16 cellular contexts compared by ENCODE assay signal in the genomic region with DNA sequence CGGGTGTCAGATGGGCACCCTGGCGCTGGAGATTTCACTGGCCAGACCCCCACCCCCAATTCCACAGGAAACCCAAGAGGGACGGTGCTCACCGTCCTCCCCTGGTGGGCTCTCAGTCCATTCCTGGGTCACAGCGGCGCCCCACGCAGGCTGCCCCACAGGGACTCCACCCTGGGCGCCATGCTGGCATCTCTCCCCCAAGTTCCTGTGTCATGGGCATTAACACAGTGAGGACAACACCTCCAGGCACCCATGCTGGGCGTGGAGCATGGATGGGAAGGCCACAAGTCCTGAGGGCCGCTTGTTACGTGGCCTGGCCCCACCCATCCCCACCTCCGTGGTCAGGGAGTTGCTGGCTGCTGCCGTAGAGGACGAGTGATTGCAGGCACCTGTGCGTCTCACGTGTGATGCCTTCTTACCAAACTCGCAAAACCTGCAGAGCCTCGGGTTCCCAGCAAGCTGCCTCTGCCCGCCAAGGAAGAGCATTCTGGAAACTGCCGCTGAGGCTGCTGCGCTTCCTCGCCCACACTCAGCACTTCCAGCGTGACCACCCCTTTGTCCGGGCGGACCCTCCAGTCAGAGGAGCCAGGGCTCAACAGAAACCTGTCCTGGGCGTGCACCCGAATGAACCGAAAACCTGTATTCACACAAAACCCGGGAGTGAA.
DNase-seq lines count a peak whose midpoint lies in the region; ATAC-seq and TF ChIP-seq lines count a peak whose summit lies in the region.
"Had no signal": no experiment of that assay in that cellular context is flagged by ENCODE, and none has a peak within 500 bp of the region (broad histone marks: within the 10 kb centered on the region; RNA-seq: fewer than 3 reads in every experiment).

No MANE protein-coding gene starts in this region.

- intact Hi-C loops in CD14-positive monocyte (cut with micrococcal nuclease) (no loop called here), ascending aorta (cut with DNase I) (loop anchor here (5.0 kb wide), 1 partner anchor 72 kb away; a partner anchor contains a TSS), right cardiac atrium (cut with DNase I) (no loop called here)

- H3K36me3 ChIP-seq in ascending aorta, result no peaks in the 10 kb centered on the region

- H3K36me3 Mint-ChIP-seq in CD14-positive monocyte, result no peaks in the 10 kb centered on the region
- H3K36me3 Mint-ChIP-seq: activated CD8-positive, alpha-beta memory T cell treated with anti-CD3 and anti-CD28 coated beads, Interleukin-2, amount 10 ng/mL, durations not matched to agents 7 days and 5 days; activated naive CD8-positive, alpha-beta T cell had no signal

- H3K4me1 ChIP-seq in ascending aorta (peaks cover 17 to 47% of the 10 kb centered on the region in 2 donors), right cardiac atrium (ENCODE audit: control insufficient read depth, insufficient read depth, low read length) (no peaks in the 10 kb centered on the region)

- no peaks in the 10 kb centered on the region for H3K4me1 Mint-ChIP-seq in CD14-positive monocyte
- H3K4me1 Mint-ChIP-seq in stimulated activated naive CD8-positive, alpha-beta T cell treated with anti-CD3 and anti-CD28 coated beads, Interleukin-15, amount 100 ng/mL, for 72 hours, result peaks cover 6% of the 10 kb centered on the region

- peaks cover 0 to 4% (median 0%) of the 10 kb centered on the region in 7 donors for H3K9me3 Mint-ChIP-seq in CD14-positive monocyte
- H3K9me3 Mint-ChIP-seq in stimulated activated naive CD8-positive, alpha-beta T cell treated with anti-CD3 and anti-CD28 coated beads, Interleukin-15, amount 100 ng/mL, for 72 hours, result no peaks in the 10 kb centered on the region
- H3K9me3 Mint-ChIP-seq: activated T-helper 1 cell treated with anti-CD3 and anti-CD28 coated beads, Interleukin-12 subunit alpha, Interleukin-12 subunit beta, Interleukin-2, Interleukin-4 antibody, amounts not matched to agents 30 ng/mL and 10 ng/mL and 1 ng/mL, durations not matched to agents 14 hours and 24 hours and 36 hours; effector memory CD8-positive, alpha-beta T cell had no signal

- no peak overlapping the region for H3K27ac Mint-ChIP-seq in CD14-positive monocyte
- H3K27ac Mint-ChIP-seq in stimulated activated naive CD8-positive, alpha-beta T cell treated with anti-CD3 and anti-CD28 coated beads, Interleukin-15, amount 100 ng/mL, for 72 hours, result no peak overlapping the region
- H3K27ac Mint-ChIP-seq: activated CD4-positive, alpha-beta T cell treated with anti-CD3 and anti-CD28 coated beads for 36 hours; activated CD8-positive, alpha-beta memory T cell treated with anti-CD3 and anti-CD28 coated beads, Interleukin-2, amount 10 ng/mL, durations not matched to agents 7 days and 5 days; activated naive CD8-positive, alpha-beta T cell; activated T-helper 1 cell treated with anti-CD3 and anti-CD28 coated beads, Interleukin-12 subunit alpha, Interleukin-12 subunit beta, Interleukin-2, Interleukin-4 antibody, amounts not matched to agents 30 ng/mL and 10 ng/mL and 1 ng/mL, durations not matched to agents 14 hours and 24 hours and 36 hours; effector memory CD8-positive, alpha-beta T cell had no signal

- no peaks in the 10 kb centered on the region for H3K9me3 ChIP-seq in ascending aorta
- H3K9me3 ChIP-seq in right cardiac atrium (ENCODE audit: control insufficient read depth, low read length), result no peaks in the 10 kb centered on the region

- TF ChIP-seq CTCF in CD14-positive monocyte (IDR thresholded peaks at IDR 0.05) (no peak), ascending aorta (IDR thresholded peaks at IDR 0.05) (no peak)

- ATAC-seq in right cardiac atrium (no peak), GM18907 (IDR thresholded peaks at IDR 0.05; ENCODE audit: unreplicated experiment) (no peak), GM18861 (IDR thresholded peaks at IDR 0.05; ENCODE audit: unreplicated experiment) (no peak)
- no peak for ATAC-seq in stimulated activated naive CD8-positive, alpha-beta T cell treated with anti-CD3 and anti-CD28 coated beads, Interleukin-15, amount 100 ng/mL, for 72 hours
- ATAC-seq: activated CD4-positive, alpha-beta T cell treated with anti-CD3 and anti-CD28 coated beads for 36 hours; activated CD8-positive, alpha-beta memory T cell treated with anti-CD3 and anti-CD28 coated beads, Interleukin-2, amount 10 ng/mL, durations not matched to agents 7 days and 5 days; effector memory CD8-positive, alpha-beta T cell had no signal

- peak; percentile 14 for DNase-seq in CD14-positive monocyte (ENCODE audit: low spot score)
- peak in 1 of 2 donors; percentile 63 for DNase-seq in ascending aorta (ENCODE audit: low spot score in 2 of 2)
- peak; percentile 14 to 59 (median 39) for DNase-seq in right cardiac atrium
- DNase-seq in stimulated activated naive CD8-positive, alpha-beta T cell treated with anti-CD3 and anti-CD28 coated beads, Interleukin-15, amount 100 ng/mL, for 72 hours, result no peak
- no peak for DNase-seq in NCI-H1092 treated with DMSO at 0.1 percent for 48 hours (lab: John Stamatoyannopoulos, UW)
- DNase-seq: activated CD8-positive, alpha-beta memory T cell treated with anti-CD3 and anti-CD28 coated beads, Interleukin-2, amount 10 ng/mL, durations not matched to agents 7 days and 5 days; DND-41; effector memory CD8-positive, alpha-beta T cell; NCI-H1105; stimulated activated CD4-positive, alpha-beta T cell treated with anti-CD3 and anti-CD28 coated beads, Interleukin-15, amount 100 ng/mL, for 24 hours had no signal

- H3K27me3 ChIP-seq in ascending aorta (no peaks in the 10 kb centered on the region), right cardiac atrium (ENCODE audit: control insufficient read depth, insufficient read depth) (no peaks in the 10 kb centered on the region)

- peaks cover 0 to 9% (median 7%) of the 10 kb centered on the region in 3 donors for H3K27me3 Mint-ChIP-seq in CD14-positive monocyte (ENCODE audit: low read depth in 3 of 3)
- peaks cover 14% of the 10 kb centered on the region for H3K27me3 Mint-ChIP-seq in stimulated activated naive CD8-positive, alpha-beta T cell treated with anti-CD3 and anti-CD28 coated beads, Interleukin-15, amount 100 ng/mL, for 72 hours
- H3K27me3 Mint-ChIP-seq: activated CD4-positive, alpha-beta T cell treated with anti-CD3 and anti-CD28 coated beads for 36 hours; activated CD8-positive, alpha-beta memory T cell treated with anti-CD3 and anti-CD28 coated beads, Interleukin-2, amount 10 ng/mL, durations not matched to agents 7 days and 5 days had no signal

- H3K27ac ChIP-seq in ascending aorta (peak overlapping the region; percentile 86 to 91), right cardiac atrium (ENCODE audit: low read length) (no peak overlapping the region), skin epidermis (peak overlapping the region in 18 of 21 experiments; percentile 15 to 82 (median 64))

- H3K4me3 ChIP-seq in ascending aorta (peak overlapping the region in 1 of 2 donors; percentile 48), right cardiac atrium (ENCODE audit: low read length) (no peak overlapping the region), skin epidermis (peak overlapping the region in 4 of 7 experiments; percentile 18 to 47 (median 24))

- WGBS in right cardiac atrium, result 89% methylated on average over 29 of the region's 29 CpGs

- no peak overlapping the region for H3K4me3 Mint-ChIP-seq in CD14-positive monocyte
- H3K4me3 Mint-ChIP-seq in stimulated activated naive CD8-positive, alpha-beta T cell treated with anti-CD3 and anti-CD28 coated beads, Interleukin-15, amount 100 ng/mL, for 72 hours, result no peak overlapping the region
- H3K4me3 Mint-ChIP-seq: activated CD4-positive, alpha-beta T cell treated with anti-CD3 and anti-CD28 coated beads for 36 hours; activated CD8-positive, alpha-beta memory T cell treated with anti-CD3 and anti-CD28 coated beads, Interleukin-2, amount 10 ng/mL, durations not matched to agents 7 days and 5 days; activated naive CD8-positive, alpha-beta T cell; activated T-helper 1 cell treated with anti-CD3 and anti-CD28 coated beads, Interleukin-12 subunit alpha, Interleukin-12 subunit beta, Interleukin-2, Interleukin-4 antibody, amounts not matched to agents 30 ng/mL and 10 ng/mL and 1 ng/mL, durations not matched to agents 14 hours and 24 hours and 36 hours; effector memory CD8-positive, alpha-beta T cell had no signal

Comparison
In these comparisons a context has a peak if more than half of its experiments do, and no peak if none do; other contexts are left out.
1. DNase-seq: peak in CD14-positive monocyte (single experiment) and right cardiac atrium (3 of 3); none in stimulated activated naive CD8-positive, alpha-beta T cell treated with anti-CD3 and anti-CD28 coated beads, Interleukin-15, amount 100 ng/mL, for 72 hours (0 of 2) and NCI-H1092 treated with DMSO at 0.1 percent for 48 hours (single experiment).